In genomic region chr7:80870806-80871205, GRCh38 we compare ENCODE assay signal across 2 cellular contexts.
TF ChIP-seq lines count a peak whose summit lies in the region.

No MANE protein-coding gene starts in this region.

TF ChIP-seq in SK-N-SH treated with all-trans-retinoic acid at 6 μM for 48 hours, 23 proteins besides CTCF, POLR2A, EP300 and RAD21 (continued from another document):
- TF ChIP-seq PATZ1 (CRISPR knock-in tag; IDR thresholded peaks at IDR 0.05; ENCODE audit: borderline replicate concordance): no peak

TF ChIP-seq in SK-N-SH, 30 proteins besides CTCF, POLR2A, EP300 and RAD21 (continued from another document):
- TF ChIP-seq PBX3 (IDR thresholded peaks at IDR 0.05): no peak
- no peak for TF ChIP-seq FOXM1 (IDR thresholded peaks at IDR 0.05; ENCODE audit: low read depth)
